ENCODE assay signal across 17 cellular contexts in genomic region chr10:110516815-110517492, GRCh38. TPM values are rescaled to one million over a fixed set of nuclear protein-coding genes. Genes with fewer than 3 reads are reported as not detected.
DNase-seq lines count a peak whose midpoint lies in the region; ATAC-seq and TF ChIP-seq lines count a peak whose summit lies in the region.
"Had no signal": no experiment of that assay in that cellular context is flagged by ENCODE, and none has a peak within 500 bp of the region (broad histone marks: within the 10 kb centered on the region; RNA-seq: fewer than 3 reads in every experiment).

No MANE protein-coding gene starts in this region.

- H3K4me1 Mint-ChIP-seq in activated T-cell treated with anti-CD3 and anti-CD28 coated beads, Interleukin-2, amount 50 U/mL, for 24 hours (ENCODE audit: low read depth), result peaks cover 27% of the 10 kb centered on the region
- peaks cover 30% of the 10 kb centered on the region for H3K4me1 Mint-ChIP-seq in activated T-helper 2 cell treated with anti-CD3 and anti-CD28 coated beads, Interferon-gamma antibody, Interleukin-2, Interleukin-4, amounts not matched to agents 10 μg/mL and 5 μg/mL and 100 μg/mL, durations not matched to agents 14 hours and 24 hours and 36 hours (ENCODE audit: low read depth)

- peaks cover 15% of the 10 kb centered on the region; the same call in 1 of the 2 replicates for H4K20me1 ChIP-seq in HCT116 (ENCODE audit: insufficient read depth)

- no peaks in the 10 kb centered on the region for H3K27me3 ChIP-seq in HCT116 (ENCODE audit: insufficient read depth, low read length)
- H3K27me3 ChIP-seq in sigmoid colon, result no peaks in the 10 kb centered on the region
- H3K27me3 ChIP-seq: MG63 had no signal

- TSS peak; percentile 0 for BruUV-seq in HCT116 (replicated peaks; lab: Mats Ljungman, UMichigan)

- peaks cover 4 to 26% of the 10 kb centered on the region in 2 experiments; a peak in 2 of 4 replicates for H3K36me3 ChIP-seq in HCT116 (ENCODE audit: control insufficient read depth in 1 of 2, insufficient read depth in 2 of 2, low read length in 2 of 2)
- H3K36me3 ChIP-seq in sigmoid colon, result no peaks in the 10 kb centered on the region

- no peak overlapping the region for H2AFZ ChIP-seq in HCT116 (ENCODE audit: low read depth, low read length, poor library complexity, severe bottlenecking)
- H2AFZ ChIP-seq: GM23248, PC-9 had no signal

- TF ChIP-seq CTCF in HCT116 (IDR thresholded peaks at IDR 0.05 in 2 of 3, conservative IDR thresholded peaks at IDR 0.05 in 1 of 3; ENCODE audit: borderline replicate concordance in 1 of 3, insufficient read depth in 1 of 3, low read depth in 2 of 3, low read length in 2 of 3) (no peak), sigmoid colon (IDR thresholded peaks at IDR 0.05) (no peak)

- no peaks in the 10 kb centered on the region for H3K27me3 Mint-ChIP-seq in activated T-cell treated with anti-CD3 and anti-CD28 coated beads, Interleukin-2, amount 50 U/mL, for 24 hours
- H3K27me3 Mint-ChIP-seq in activated T-helper 2 cell treated with anti-CD3 and anti-CD28 coated beads, Interferon-gamma antibody, Interleukin-2, Interleukin-4, amounts not matched to agents 10 μg/mL and 5 μg/mL and 100 μg/mL, durations not matched to agents 14 hours and 24 hours and 36 hours (ENCODE audit: low read depth), result no peaks in the 10 kb centered on the region

- peaks cover 10 to 17% of the 10 kb centered on the region in 2 experiments for H3K4me1 ChIP-seq in HCT116 (ENCODE audit: control insufficient read depth in 1 of 2, insufficient read depth in 2 of 2, low read length in 2 of 2)
- peaks cover 0 to 10% (median 7%) of the 10 kb centered on the region in 4 donors for H3K4me1 ChIP-seq in sigmoid colon

- H3K9ac ChIP-seq in HCT116 (ENCODE audit: low read length), result no peak overlapping the region
- H3K9ac ChIP-seq: GM23248, KMS-11 had no signal

- whole genome bisulfite sequencing in sigmoid colon, 2 donors, result 80 to 86% methylated on average over 3 of the region's 3 CpGs

- CTCF ChIA-PET in HCT116 (lab: Charles Lee), result interaction anchor here (1.0 kb wide), 1 partner anchor 163 kb away, joined by 3 read pairs; no protein-coding TSS in a partner anchor

- no peaks in the 10 kb centered on the region for H3K9me2 ChIP-seq in HCT116 (ENCODE audit: insufficient read depth)

- TF ChIP-seq EP300 in sigmoid colon (IDR thresholded peaks at IDR 0.05), result no peak

- peaks cover 41% of the 10 kb centered on the region for H3K79me2 ChIP-seq in HCT116 (ENCODE audit: insufficient read depth, low read length)

- TF ChIP-seq POLR2A in HCT116 (IDR thresholded peaks at IDR 0.05; ENCODE audit: borderline replicate concordance, extremely low read depth, insufficient read depth, insufficient read length) (no peak), sigmoid colon (IDR thresholded peaks at IDR 0.05) (no peak)

- H3K9me3 ChIP-seq in HCT116 (ENCODE audit: control insufficient read depth in 1 of 2, insufficient read depth in 1 of 2, low read depth in 1 of 2, low read length in 2 of 2), result no peaks in the 10 kb centered on the region
- H3K9me3 ChIP-seq in sigmoid colon, result no peaks in the 10 kb centered on the region
- H3K9me3 ChIP-seq: MG63 had no signal

- no peaks in the 10 kb centered on the region for H3K9me3 Mint-ChIP-seq in activated T-cell treated with anti-CD3 and anti-CD28 coated beads, Interleukin-2, amount 50 U/mL, for 24 hours
- no peaks in the 10 kb centered on the region for H3K9me3 Mint-ChIP-seq in activated T-helper 2 cell treated with anti-CD3 and anti-CD28 coated beads, Interferon-gamma antibody, Interleukin-2, Interleukin-4, amounts not matched to agents 10 μg/mL and 5 μg/mL and 100 μg/mL, durations not matched to agents 14 hours and 24 hours and 36 hours

- H3K4me3 ChIP-seq in HCT116 (replicated peaks in 1 of 2; ENCODE audit: low read depth in 1 of 2, low read length in 2 of 2) (no peak overlapping the region), sigmoid colon (no peak overlapping the region)
- H3K4me3 ChIP-seq: GM23248, MG63, PC-9 had no signal

- no peak for TF ChIP-seq RAD21 in HCT116 (IDR thresholded peaks at IDR 0.05; ENCODE audit: low read depth)

- POLR2A ChIA-PET in HCT116 (lab: Charles Lee), result no interaction called here

- H3K4me3 Mint-ChIP-seq in activated T-cell treated with anti-CD3 and anti-CD28 coated beads, Interleukin-2, amount 50 U/mL, for 24 hours, result no peak overlapping the region
- H3K4me3 Mint-ChIP-seq in activated T-helper 2 cell treated with anti-CD3 and anti-CD28 coated beads, Interferon-gamma antibody, Interleukin-2, Interleukin-4, amounts not matched to agents 10 μg/mL and 5 μg/mL and 100 μg/mL, durations not matched to agents 14 hours and 24 hours and 36 hours (ENCODE audit: low read depth), result no peak overlapping the region

- intact Hi-C loops in HCT116 (cut with micrococcal nuclease), result no loop called here
- intact Hi-C loops in activated T-helper 2 cell treated with anti-CD3 and anti-CD28 coated beads, Interferon-gamma antibody, Interleukin-2, Interleukin-4, amounts not matched to agents 10 μg/mL and 5 μg/mL and 100 μg/mL, durations not matched to agents 14 hours and 24 hours and 36 hours (cut with micrococcal nuclease), result no loop called here
- intact Hi-C loops in sigmoid colon (cut with DNase I), result no loop called here

- no peak for ATAC-seq in HCT116

- no peak overlapping the region for H3K4me2 ChIP-seq in HCT116 (ENCODE audit: low read length)
- H3K4me2 ChIP-seq: KMS-11, PC-9 had no signal

- RAD21 ChIA-PET in HCT116 (lab: Charles Lee; ENCODE audit: low non-redundant PET in 1 of 2, low total read pairs in 2 of 2, uncharacterized antibody in 2 of 2, unreplicated experiment in 2 of 2), result no interaction called here

- peak overlapping the region; percentile 8 for H3K27ac Mint-ChIP-seq in activated T-cell treated with anti-CD3 and anti-CD28 coated beads, Interleukin-2, amount 50 U/mL, for 24 hours
- H3K27ac Mint-ChIP-seq in activated T-helper 2 cell treated with anti-CD3 and anti-CD28 coated beads, Interferon-gamma antibody, Interleukin-2, Interleukin-4, amounts not matched to agents 10 μg/mL and 5 μg/mL and 100 μg/mL, durations not matched to agents 14 hours and 24 hours and 36 hours, result peak overlapping the region; percentile 37

- DNase-seq in activated T-cell treated with anti-CD3 and anti-CD28 coated beads, Interleukin-2, amount 50 U/mL, for 24 hours, result no peak
- DNase-seq in activated T-cell treated with anti-CD3 and anti-CD28 coated beads, Interleukin-2, amount 50 U/mL, for 48 hours, result no peak
- no peak for DNase-seq in HCT116 (ENCODE audit: low read depth, low spot score)
- DNase-seq in activated T-helper 2 cell treated with anti-CD3 and anti-CD28 coated beads, Interferon-gamma antibody, Interleukin-2, Interleukin-4, amounts not matched to agents 10 μg/mL and 5 μg/mL and 100 μg/mL, durations not matched to agents 14 hours and 24 hours and 36 hours (ENCODE audit: low spot score), result no peak
- DNase-seq in sigmoid colon, result peak; percentile 32
- DNase-seq in COR-L47 (lab: John Stamatoyannopoulos, UW), result no peak
- DNase-seq in ureter (ENCODE audit: low spot score), result no peak
- DNase-seq: AML-193, DMS79, GM23248, MG63, NCI-H1092 treated with DMSO at 0.1 percent for 48 hours, NCI-H1694, NCI-H446 treated with DMSO at 0.1 percent for 48 hours, NCI-H748 treated with DMSO at 0.1 percent for 48 hours, PC-9 had no signal

- H3K36me3 Mint-ChIP-seq in activated T-cell treated with anti-CD3 and anti-CD28 coated beads, Interleukin-2, amount 50 U/mL, for 24 hours (ENCODE audit: low read depth), result peaks cover 61% of the 10 kb centered on the region
- H3K36me3 Mint-ChIP-seq in activated T-helper 2 cell treated with anti-CD3 and anti-CD28 coated beads, Interferon-gamma antibody, Interleukin-2, Interleukin-4, amounts not matched to agents 10 μg/mL and 5 μg/mL and 100 μg/mL, durations not matched to agents 14 hours and 24 hours and 36 hours (ENCODE audit: low read depth), result peaks cover 73% of the 10 kb centered on the region

- no peak overlapping the region for H3K27ac ChIP-seq in HCT116 (ENCODE audit: low read depth, low read length)
- no peak overlapping the region for H3K27ac ChIP-seq in sigmoid colon
- H3K27ac ChIP-seq: GM23248, KMS-11, PC-9 had no signal

TF ChIP-seq in HCT116, 20 proteins besides CTCF, POLR2A, EP300 and RAD21 (continues in another document):
- TF ChIP-seq REST (IDR thresholded peaks at IDR 0.05; ENCODE audit: low read depth), result no peak

RNA-seq across cellular contexts. Expression of gene DUSP5, which starts 19.2 kb away (rescaled TPM):
- 137 TPM for total RNA-seq in HCT116 (2021; ENCODE audit: unreplicated experiment)
- 199 and 315 TPM in 2 replicates for polyA plus RNA-seq in HCT116 (2012)
- total RNA-seq in activated T-helper 2 cell treated with anti-CD3 and anti-CD28 coated beads, Interferon-gamma antibody, Interleukin-2, Interleukin-4, amounts not matched to agents 10 μg/mL and 5 μg/mL and 100 μg/mL, durations not matched to agents 14 hours and 24 hours and 36 hours, result 84.3 and 86.2 TPM in 2 replicates
- 10 to 100 TPM in 2 of 4 donors, 1 to 10 TPM in 2; 3.6 to 42.1 (median 7.6) TPM for total RNA-seq in sigmoid colon
- 10 to 100 TPM; 12.0 to 35.8 (median 20.9) TPM for polyA plus RNA-seq in sigmoid colon
- 14.3 TPM for total RNA-seq in ureter

RNA-seq across cellular contexts. Expression of gene SMC3, which starts 50.5 kb away (rescaled TPM):
- total RNA-seq in HCT116 (2021; ENCODE audit: unreplicated experiment), result 64.3 TPM
- 18.2 and 27.6 TPM in 2 replicates for polyA plus RNA-seq in HCT116 (2012)
- total RNA-seq in activated T-helper 2 cell treated with anti-CD3 and anti-CD28 coated beads, Interferon-gamma antibody, Interleukin-2, Interleukin-4, amounts not matched to agents 10 μg/mL and 5 μg/mL and 100 μg/mL, durations not matched to agents 14 hours and 24 hours and 36 hours, result 78.4 and 78.8 TPM in 2 replicates
- total RNA-seq in sigmoid colon, result 10 to 100 TPM; 27.2 to 43.5 (median 34.8) TPM
- polyA plus RNA-seq in sigmoid colon, result 10 to 100 TPM; 12.6 to 21.6 (median 13.6) TPM
- total RNA-seq in ureter, result 30.2 TPM
